ENCODE assay signal across 27 cellular contexts in the genomic region with DNA sequence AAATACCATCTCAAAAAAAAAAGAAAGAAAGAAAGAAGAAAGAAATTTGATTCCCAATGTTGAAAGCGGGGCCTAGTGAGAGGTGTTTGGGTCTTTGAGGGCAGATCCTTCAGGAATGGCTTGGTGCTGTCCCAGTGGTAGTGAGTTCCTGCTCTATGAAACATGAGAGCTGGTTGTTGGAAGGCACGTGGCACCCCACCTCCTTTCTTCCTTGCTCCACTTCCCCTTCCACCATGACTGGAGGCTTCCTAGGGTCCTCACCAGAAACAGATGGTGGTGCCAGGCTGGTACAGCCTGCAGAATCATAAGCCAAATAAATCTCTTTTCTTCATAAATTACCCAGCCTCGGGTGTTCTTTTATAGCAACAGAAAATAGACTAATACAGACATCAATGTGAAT.
"Had no signal": no experiment of that assay in that cellular context is flagged by ENCODE, and none has a peak within 500 bp of the region (broad histone marks: within the 10 kb centered on the region; RNA-seq: fewer than 3 reads in every experiment).

No MANE protein-coding gene starts in this region.

- H3K9me3 ChIP-seq: left lung, lower lobe of right lung, right lobe of liver, stomach, testis, thyroid gland, transverse colon, upper lobe of left lung, uterus had no signal

- H3K4me1 ChIP-seq: parathyroid adenoma, right lobe of liver, thyroid gland had no signal

- H2AFZ ChIP-seq: parathyroid adenoma had no signal

- H3K27ac ChIP-seq: left lung, lower lobe of right lung, parathyroid adenoma, right atrium auricular region, right lobe of liver, stomach, testis, thyroid gland, transverse colon, upper lobe of left lung, uterus had no signal

- H3K9ac ChIP-seq: parathyroid adenoma had no signal

- H3K27me3 ChIP-seq: right atrium auricular region, right lobe of liver, stomach, testis, thyroid gland, transverse colon, upper lobe of left lung, uterus had no signal

- H3K4me3 ChIP-seq: left lung, lower lobe of right lung, right atrium auricular region, right lobe of liver, smooth muscle cell, stomach, testis, thyroid gland, transverse colon, upper lobe of left lung, uterus had no signal

- H3K36me3 ChIP-seq: right atrium auricular region, right lobe of liver, thyroid gland, transverse colon, upper lobe of left lung, uterus had no signal

- ATAC-seq: left colon; left lung; lower lobe of right lung; naive thymus-derived CD8-positive, alpha-beta T cell; right lobe of liver; stimulated activated naive B cell treated with anti-CD40 and anti-IgM and Interleukin-4, amounts not matched to agents 10 μg/mL and 1 μg/mL and 100 μg/mL, for 72 hours; stimulated activated naive CD8-positive, alpha-beta T cell treated with anti-CD3 and anti-CD28 coated beads, Interleukin-15, Interleukin-2, amounts not matched to agents 100 U/mL and 50 U/mL, for 24 hours had no signal

- FAIRE-seq: islet of Langerhans, kidney had no signal

- DNase-seq: hypothalamus; immature natural killer cell; kidney; left colon; left lung; lower lobe of right lung; mammary epithelial cell; mesenchymal stem cell; naive thymus-derived CD8-positive, alpha-beta T cell; nucleus accumbens; right lobe of liver; stimulated activated CD4-positive, alpha-beta T cell treated with anti-CD3 and anti-CD28 coated beads, Interleukin-12 subunit alpha, Interleukin-12 subunit beta, amount 100 ng/mL, for 4 hours; stimulated activated CD4-positive, alpha-beta T cell treated with anti-CD3 and anti-CD28 coated beads, Interleukin-15, amount 100 ng/mL, for 24 hours; stimulated activated CD4-positive, alpha-beta T cell treated with anti-CD3 and anti-CD28 coated beads, Interleukin-2, amount 100 ng/mL, for 24 hours; stimulated activated CD4-positive, alpha-beta T cell treated with anti-CD3 and anti-CD28 coated beads, Interleukin-4, amount 100 ng/mL, for 1 hour; stimulated activated naive B cell treated with anti-CD40 and anti-IgM and Interleukin-4, amounts not matched to agents 10 μg/mL and 1 μg/mL and 100 μg/mL, for 72 hours; stimulated activated naive CD8-positive, alpha-beta T cell treated with anti-CD3 and anti-CD28 coated beads, Interleukin-15, Interleukin-2, amounts not matched to agents 100 U/mL and 50 U/mL, for 24 hours; stomach; testis; thyroid gland; transverse colon; upper lobe of left lung; uterus had no signal

- H3K4me2 ChIP-seq: smooth muscle cell had no signal
